23 cellular contexts compared by ENCODE assay signal in genomic region chr3:100154171-100154570, GRCh38. TPM values are rescaled to one million over a fixed set of nuclear protein-coding genes. Genes with fewer than 3 reads are reported as not detected.
DNase-seq lines count a peak whose midpoint lies in the region; ATAC-seq, FAIRE-seq and TF ChIP-seq lines count a peak whose summit lies in the region.
"Had no signal": no experiment of that assay in that cellular context is flagged by ENCODE, and none has a peak within 500 bp of the region (broad histone marks: within the 10 kb centered on the region; RNA-seq: fewer than 3 reads in every experiment).

No MANE protein-coding gene starts in this region.

- H2BK15ac ChIP-seq in H1 (ENCODE audit: low read length): no peak overlapping the region

- no peak overlapping the region for H3K27ac ChIP-seq in A549
- H3K27ac ChIP-seq in HL-60 (replicated peaks): peak overlapping the region; percentile 64
- H3K27ac ChIP-seq in ascending aorta: peak overlapping the region; percentile 92
- no peak overlapping the region for H3K27ac ChIP-seq in H1 (ENCODE audit: low read depth, low read length)
- H3K27ac ChIP-seq in naive thymus-derived CD4-positive, alpha-beta T cell (ENCODE audit: low read depth, low read length): no peak overlapping the region
- no peak overlapping the region for H3K27ac ChIP-seq in prostate gland
- H3K27ac ChIP-seq: BLaER1 treated with 17β-estradiol and CSF1 and Interleukin-3, amounts not matched to agents 10 nM and 100 nM; C4-2B had no signal

- H3K27me3 ChIP-seq in HL-60 (ENCODE audit: insufficient read depth, poor library complexity, severe bottlenecking) (no peaks in the 10 kb centered on the region), ascending aorta (no peaks in the 10 kb centered on the region), H1 (replicated peaks in 1 of 4; ENCODE audit: control insufficient read depth in 3 of 4, extremely low read depth in 1 of 4, insufficient read depth in 3 of 4, low read length in 3 of 4) (no peaks in the 10 kb centered on the region), prostate gland (replicated peaks; ENCODE audit: insufficient read depth) (no peaks in the 10 kb centered on the region)
- no peaks in the 10 kb centered on the region for H3K27me3 ChIP-seq in naive thymus-derived CD4-positive, alpha-beta T cell (ENCODE audit: control insufficient read depth in 2 of 2, insufficient read depth in 2 of 2, low read length in 2 of 2)
- H3K27me3 ChIP-seq: BLaER1 treated with 17β-estradiol and CSF1 and Interleukin-3, amounts not matched to agents 10 nM and 100 nM had no signal

- no peak overlapping the region for H3K4ac ChIP-seq in H1 (replicated peaks; ENCODE audit: insufficient read length, low read depth, low read length)

- H2BK5ac ChIP-seq in H1 (ENCODE audit: low read depth, low read length): no peak overlapping the region

- H4K5ac ChIP-seq in H1 (ENCODE audit: insufficient read length, low read depth, low read length): no peak overlapping the region

- H3K36me3 ChIP-seq in ascending aorta (no peaks in the 10 kb centered on the region), H1 (ENCODE audit: control insufficient read depth in 2 of 4, insufficient read depth in 4 of 4, low read length in 3 of 4) (peaks cover 0 to 11% (median 2%) of the 10 kb centered on the region in 4 experiments; a peak in 3 of 8 replicates), prostate gland (no peaks in the 10 kb centered on the region)
- H3K36me3 ChIP-seq in naive thymus-derived CD4-positive, alpha-beta T cell (ENCODE audit: control insufficient read depth in 2 of 3, insufficient read depth in 3 of 3, low read length in 3 of 3): peaks cover 0 to under 1% (median 0%) of the 10 kb centered on the region in 3 experiments

- H2AK5ac ChIP-seq in H1 (ENCODE audit: low read depth, low read length): no peak overlapping the region

- H3K4me3 Mint-ChIP-seq in naive thymus-derived CD4-positive, alpha-beta T cell: no peak overlapping the region
- H3K4me3 Mint-ChIP-seq in endothelial cell (ENCODE audit: unreplicated experiment): no peak overlapping the region
- H3K4me3 Mint-ChIP-seq: B cell; CD4-positive, alpha-beta T cell; CD8-positive, alpha-beta T cell had no signal

- 85% methylated on average over 1 of the region's 1 CpG for WGBS in A549 (ENCODE audit: missing lambda C conversion rate)
- WGBS in H1 (ENCODE audit: extremely low coverage in 1 of 2, insufficient coverage in 1 of 2, insufficient read length in 1 of 2, insufficient replicate concordance in 2 of 2, low coverage in 1 of 2, low lambda C conversion rate in 2 of 2, missing lambda C conversion rate in 1 of 2), 2 experiments: 95% methylated on average over 1 of the region's 1 CpG; no CpG with 5 or more reads in 1 of the 2 experiments
- WGBS in prostate gland: 85% methylated on average over 1 of the region's 1 CpG

- TF ChIP-seq CTCF in A549 (IDR thresholded peaks at IDR 0.05) (no peak), HL-60 (IDR thresholded peaks at IDR 0.05; ENCODE audit: insufficient read depth, low read length) (no peak), ascending aorta (IDR thresholded peaks at IDR 0.05) (no peak), H1 (IDR thresholded peaks at IDR 0.05; ENCODE audit: control extremely low read depth in 1 of 3, insufficient read depth in 1 of 3, low read depth in 1 of 3, low read length in 3 of 3) (no peak), prostate gland (IDR thresholded peaks at IDR 0.05) (no peak), endothelial cell (IDR thresholded peaks at IDR 0.05; ENCODE audit: unreplicated experiment) (no peak)

- DNase-seq in A549 (ENCODE audit: low read depth in 1 of 2, low spot score in 1 of 2) (no peak), HL-60 (ENCODE audit: low read depth in 1 of 2, low spot score in 1 of 2) (no peak), ascending aorta (ENCODE audit: low spot score in 2 of 2) (no peak), H1 (ENCODE audit: low read depth in 1 of 2, low spot score in 2 of 2) (no peak), prostate gland (ENCODE audit: low spot score) (no peak), endothelial cell (ENCODE audit: low spot score) (no peak)
- DNase-seq in naive thymus-derived CD4-positive, alpha-beta T cell: no peak
- DNase-seq: 8988T; Caco-2; Calu3; CD4-positive, alpha-beta T cell; CD8-positive, alpha-beta T cell; DMS79 treated with DMSO at 0.1 percent for 48 hours; GF-D8 had no signal

- TF ChIP-seq POLR2A in A549 (IDR thresholded peaks at IDR 0.05; ENCODE audit: low read length): no peak
- no peak for TF ChIP-seq POLR2A in H1 (IDR thresholded peaks at IDR 0.05; ENCODE audit: control extremely low read depth in 1 of 2, low read depth in 2 of 2, low read length in 2 of 2)
- TF ChIP-seq POLR2A in prostate gland (IDR thresholded peaks at IDR 0.05): no peak

- no peak overlapping the region for H3K56ac ChIP-seq in H1 (replicated peaks; ENCODE audit: insufficient read length, low read depth, low read length)

- H3K36me3 Mint-ChIP-seq in naive thymus-derived CD4-positive, alpha-beta T cell: peaks cover 31 to 76% (median 63%) of the 10 kb centered on the region in 5 donors
- peaks cover 12% of the 10 kb centered on the region for H3K36me3 Mint-ChIP-seq in endothelial cell (ENCODE audit: low read depth, unreplicated experiment)

- H3K27ac Mint-ChIP-seq in naive thymus-derived CD4-positive, alpha-beta T cell: no peak overlapping the region
- no peak overlapping the region for H3K27ac Mint-ChIP-seq in endothelial cell (ENCODE audit: unreplicated experiment)
- H3K27ac Mint-ChIP-seq: B cell; CD4-positive, alpha-beta T cell; CD8-positive, alpha-beta T cell had no signal

- H3K23ac ChIP-seq in H1 (ENCODE audit: insufficient read length): no peak overlapping the region

- H2BK20ac ChIP-seq in H1 (ENCODE audit: low read length): no peak overlapping the region

- TF ChIP-seq EP300 in A549 (IDR thresholded peaks at IDR 0.05) (no peak), H1 (IDR thresholded peaks at IDR 0.05; ENCODE audit: borderline replicate concordance in 1 of 2, low read depth in 2 of 2, low read length in 2 of 2) (no peak)

- no peak overlapping the region for H4K91ac ChIP-seq in H1 (replicated peaks; ENCODE audit: insufficient read length, low read length)

- FAIRE-seq in A549 (lab: Jason Lieb, UNC): no peak
- FAIRE-seq in H1 (lab: Jason Lieb, UNC): no peak
- FAIRE-seq: A204.1, D721Med, G401.6, GM12891, GM19239 had no signal

- ATAC-seq in A549 (no peak), esophagus mucosa (no peak)
- ATAC-seq in naive thymus-derived CD4-positive, alpha-beta T cell: no peak
- ATAC-seq: CD8-positive, alpha-beta T cell had no signal

- H3K9me3 ChIP-seq in A549 (peaks cover 20% of the 10 kb centered on the region; the same call in 2 of the 3 replicates), ascending aorta (peaks cover 7 to 10% of the 10 kb centered on the region in 2 donors), H1 (ENCODE audit: insufficient read depth in 2 of 2, low read depth in 1 of 2, low read length in 1 of 2) (peaks cover 9 to 10% of the 10 kb centered on the region in 2 experiments; a peak in 2 of 4 replicates), prostate gland (no peaks in the 10 kb centered on the region)
- H3K9me3 ChIP-seq in naive thymus-derived CD4-positive, alpha-beta T cell (ENCODE audit: control insufficient read depth in 2 of 3, low read length in 3 of 3): peaks cover 0 to 7% (median 6%) of the 10 kb centered on the region in 3 experiments

- H3K79me2 ChIP-seq in H1 (ENCODE audit: control insufficient read depth in 1 of 2, insufficient read depth in 2 of 2, low read length in 2 of 2): no peaks in the 10 kb centered on the region

- H4K20me1 ChIP-seq in H1 (replicated peaks in 1 of 2; ENCODE audit: control insufficient read depth in 1 of 2, insufficient read depth in 2 of 2, low read length in 2 of 2): no peaks in the 10 kb centered on the region
- H4K20me1 ChIP-seq: BLaER1 treated with 17β-estradiol and CSF1 and Interleukin-3, amounts not matched to agents 10 nM and 100 nM had no signal

- no peak overlapping the region for H2BK12ac ChIP-seq in H1 (ENCODE audit: low read depth, low read length)

- H3K27me3 Mint-ChIP-seq in naive thymus-derived CD4-positive, alpha-beta T cell: no peaks in the 10 kb centered on the region
- peaks cover 1% of the 10 kb centered on the region for H3K27me3 Mint-ChIP-seq in endothelial cell (ENCODE audit: unreplicated experiment)
- H3K27me3 Mint-ChIP-seq: B cell; CD4-positive, alpha-beta T cell had no signal

- H3K79me1 ChIP-seq in H1 (ENCODE audit: low read depth, low read length): no peaks in the 10 kb centered on the region

- H3K23me2 ChIP-seq in H1 (ENCODE audit: low read depth, low read length): no peaks in the 10 kb centered on the region

- CTCF ChIA-PET in A549 (lab: Yijun Ruan, JAX) (interaction anchor here (0.8 kb wide), 1 partner anchor 88 kb away, joined by 4 read pairs; no protein-coding TSS in a partner anchor), H1 (lab: Charles Lee; ENCODE audit: partially characterized antibody) (interaction anchor here (0.7 to 0.8 kb wide), 2 partner anchors 9 to 1618 kb away, joined by 3 to 4 read pairs; no protein-coding TSS in a partner anchor)
- CTCF ChIA-PET in naive thymus-derived CD4-positive, alpha-beta T cell (lab: Charles Lee): no interaction called here

- H3K4me3 ChIP-seq in A549: no peak overlapping the region
- H3K4me3 ChIP-seq in HL-60 (replicated peaks; ENCODE audit: insufficient read depth, low read length): no peak overlapping the region
- no peak overlapping the region for H3K4me3 ChIP-seq in ascending aorta
- H3K4me3 ChIP-seq in H1 (ENCODE audit: extremely low read depth in 1 of 4, insufficient read depth in 2 of 4, low read depth in 3 of 4, low read length in 4 of 4): no peak overlapping the region
- H3K4me3 ChIP-seq in naive thymus-derived CD4-positive, alpha-beta T cell (ENCODE audit: low read length): no peak overlapping the region
- H3K4me3 ChIP-seq in prostate gland: no peak overlapping the region
- H3K4me3 ChIP-seq: BLaER1 treated with 17β-estradiol and CSF1 and Interleukin-3, amounts not matched to agents 10 nM and 100 nM had no signal

- H3K14ac ChIP-seq in H1 (ENCODE audit: insufficient read length): no peak overlapping the region

- H3K4me2 ChIP-seq in A549 (no peak overlapping the region), H1 (ENCODE audit: insufficient read depth in 1 of 2, low read depth in 2 of 2, low read length in 2 of 2) (no peak overlapping the region)
- H3K4me2 ChIP-seq: BLaER1 treated with 17β-estradiol and CSF1 and Interleukin-3, amounts not matched to agents 10 nM and 100 nM had no signal

- no peak overlapping the region for H3K18ac ChIP-seq in H1 (ENCODE audit: extremely low read depth, low read length)

- H3K4me1 Mint-ChIP-seq in naive thymus-derived CD4-positive, alpha-beta T cell: peaks cover 0 to 6% (median 0%) of the 10 kb centered on the region in 7 donors
- H3K4me1 Mint-ChIP-seq in endothelial cell (ENCODE audit: unreplicated experiment): no peaks in the 10 kb centered on the region
- H3K4me1 Mint-ChIP-seq: B cell had no signal

- H3K9ac ChIP-seq in H1 (replicated peaks in 1 of 4; ENCODE audit: extremely low read depth in 1 of 4, low read depth in 3 of 4, low read length in 3 of 4): no peak overlapping the region
- H3K9ac ChIP-seq: BLaER1 treated with 17β-estradiol and CSF1 and Interleukin-3, amounts not matched to agents 10 nM and 100 nM had no signal

- POLR2A ChIA-PET in A549 (lab: Yijun Ruan, JAX) (no interaction called here), H1 (lab: Charles Lee; ENCODE audit: partially characterized antibody) (no interaction called here)
- POLR2A ChIA-PET in naive thymus-derived CD4-positive, alpha-beta T cell (lab: Charles Lee): no interaction called here

- H2AFZ ChIP-seq in H1 (ENCODE audit: low read length): no peak overlapping the region

- H4K8ac ChIP-seq in H1 (ENCODE audit: extremely low read depth, insufficient read depth, low read length): no peak overlapping the region

- no peak overlapping the region for H2BK120ac ChIP-seq in H1 (replicated peaks; ENCODE audit: low read depth, low read length)

- no peak for TF ChIP-seq RAD21 in A549 (conservative IDR thresholded peaks at IDR 0.05 in 1 of 2, IDR thresholded peaks at IDR 0.05 in 1 of 2)
- no peak for TF ChIP-seq RAD21 in H1 (IDR thresholded peaks at IDR 0.05 in 1 of 2, conservative IDR thresholded peaks at IDR 0.05 in 1 of 2; ENCODE audit: low read depth in 2 of 2, low read length in 2 of 2)

- H3K4me1 ChIP-seq in A549: peaks cover 2% of the 10 kb centered on the region; the same call in 1 of the 3 replicates
- peaks cover 10 to 44% of the 10 kb centered on the region in 2 donors for H3K4me1 ChIP-seq in ascending aorta
- no peaks in the 10 kb centered on the region for H3K4me1 ChIP-seq in H1 (replicated peaks in 1 of 4; ENCODE audit: control insufficient read depth in 3 of 4, insufficient read depth in 4 of 4, low read length in 3 of 4)
- H3K4me1 ChIP-seq in naive thymus-derived CD4-positive, alpha-beta T cell (ENCODE audit: control insufficient read depth in 2 of 2, insufficient read depth in 2 of 2, low read length in 2 of 2): no peaks in the 10 kb centered on the region
- no peaks in the 10 kb centered on the region for H3K4me1 ChIP-seq in prostate gland (replicated peaks)
- H3K4me1 ChIP-seq: BLaER1 treated with 17β-estradiol and CSF1 and Interleukin-3, amounts not matched to agents 10 nM and 100 nM; Caco-2 had no signal

- intact Hi-C loops in ascending aorta (cut with DNase I) (loop anchor here (5.0 kb wide), 1 partner anchor 67 kb away; no protein-coding TSS in a partner anchor), prostate gland (cut with DNase I) (loop anchor here (5.0 kb wide), 1 partner anchor 42 kb away; the partner anchor contains the start of gene FILIP1L)
- intact Hi-C loops in naive thymus-derived CD4-positive, alpha-beta T cell (cut with micrococcal nuclease): no loop called here

- peaks cover 0 to 41% (median 18%) of the 10 kb centered on the region in 11 donors for H3K9me3 Mint-ChIP-seq in naive thymus-derived CD4-positive, alpha-beta T cell
- peaks cover 5% of the 10 kb centered on the region for H3K9me3 Mint-ChIP-seq in endothelial cell (ENCODE audit: unreplicated experiment)

RNA-seq across cellular contexts. Expression of gene FILIP1L, which starts 39.9 kb away (rescaled TPM):
- 0.29 and 0.45 TPM in 2 replicates for polyA plus RNA-seq in A549 (2011; rRNA removed)
- polyA plus RNA-seq in A549 (2012; cell fraction: cytosol; rRNA removed): 0.07 and 0.26 TPM in 2 replicates
- polyA plus RNA-seq in A549 (2012; cell fraction: nucleus; rRNA removed): 0.06 and 0.12 TPM in 2 replicates
- 0.19 to 0.45 TPM (median 0.22 TPM) in 3 replicates for polyA plus RNA-seq in A549 (2017; fragmentation: RNase III; extraction: RNeasy Plus Mini Kit Qiagen cat#74134 plus additional on column Dnase treatment)
- polyA minus RNA-seq in A549 (2011; rRNA and poly(A)+ RNA removed): 0.21 and 1.8 TPM in 2 replicates
- total RNA-seq in ascending aorta: 106 TPM
- 0.09 and 0.33 TPM in 2 replicates for total RNA-seq in H1 (2021; fragmentation: NEBNext Ultra II Directional; extraction: Animal tissue kit (Norgen Biotek cat#: 25700))
- 0.06 TPM in 1 of 2 replicates, not detected in the other for polyA plus RNA-seq in H1 (2011; rRNA removed)
- polyA plus RNA-seq in H1 (2011; cell fraction: cytosol; rRNA removed): 0.13 TPM
- polyA plus RNA-seq in H1 (2011; cell fraction: nucleus; rRNA removed): not detected
- polyA plus RNA-seq in H1 (2012, experiment 1 of 2): 0.41 to 1.3 TPM (median 0.62 TPM) in 4 replicates
- polyA plus RNA-seq in H1 (2012, experiment 2 of 2): not detected
- 0.08 TPM for polyA plus RNA-seq in H1 (2013, experiment 1 of 2)
- polyA plus RNA-seq in H1 (2013, experiment 2 of 2): 0.07 TPM
- 0.09 TPM in 1 of 2 replicates, not detected in the other for polyA minus RNA-seq in H1 (2011; rRNA and poly(A)+ RNA removed)
- polyA minus RNA-seq in H1 (2011; cell fraction: cytosol; rRNA and poly(A)+ RNA removed): not detected
- 0.30 TPM for polyA minus RNA-seq in H1 (2011; cell fraction: nucleus; rRNA and poly(A)+ RNA removed)
- 1 to 10 TPM in 1 of 5 experiments, under 1 TPM in 3, not detected in 1; 0.13 to 6.7 (median 0.30) TPM for total RNA-seq in naive thymus-derived CD4-positive, alpha-beta T cell
- polyA plus RNA-seq in naive thymus-derived CD4-positive, alpha-beta T cell: under 1 TPM in 1 of 2 donors, not detected in 1; 0.39 TPM
- 10 to 100 TPM in 1 of 2 donors, 1 to 10 TPM in 1; 9.5 to 28.2 TPM for total RNA-seq in prostate gland
- 2.3 TPM for total RNA-seq in esophagus mucosa
- 19.1 TPM for total RNA-seq in endothelial cell (ENCODE audit: unreplicated experiment)

Comparison
In these comparisons a context has a peak if more than half of its experiments do, and no peak if none do; other contexts are left out.
1. H3K27ac ChIP-seq: peak in HL-60 (single experiment) and ascending aorta (2 of 2); none in A549 (0 of 2), H1 (single experiment), naive thymus-derived CD4-positive, alpha-beta T cell (single experiment) and prostate gland (0 of 2).
2. intact Hi-C loops: an anchor here in ascending aorta (5.0 kb wide) and prostate gland (5.0 kb wide); none called in naive thymus-derived CD4-positive, alpha-beta T cell.
3. Of the 18 proteins assayed by ChIP-seq in both H1 and A549: peak only in H1: none; only in A549: none; in both: MAFK; in neither: 17.